9 cellular contexts compared by ENCODE assay signal in genomic region chr9:116154976-116155699, GRCh38. TPM values are rescaled to one million over a fixed set of nuclear protein-coding genes. Genes with fewer than 3 reads are reported as not detected.
DNase-seq lines count a peak whose midpoint lies in the region; ATAC-seq and TF ChIP-seq lines count a peak whose summit lies in the region.
"Had no signal": no experiment of that assay in that cellular context is flagged by ENCODE, and none has a peak within 500 bp of the region (broad histone marks: within the 10 kb centered on the region; RNA-seq: fewer than 3 reads in every experiment).

No MANE protein-coding gene starts in this region.

- no peak overlapping the region for H2AFZ ChIP-seq in SK-N-SH (ENCODE audit: low read depth)
- peak overlapping the region; percentile 23 for H2AFZ ChIP-seq in trophoblast cell (ENCODE audit: insufficient read depth, low read length, poor library complexity)

- no peak overlapping the region for H3K23ac ChIP-seq in trophoblast cell (ENCODE audit: low read length)

- no peak overlapping the region for H2BK5ac ChIP-seq in trophoblast cell (ENCODE audit: low read depth, low read length, poor library complexity)

- peak overlapping the region; percentile 3 for H4K8ac ChIP-seq in trophoblast cell (ENCODE audit: low read depth, low read length)

- no peak overlapping the region for H4K91ac ChIP-seq in trophoblast cell (ENCODE audit: low read depth, low read length)

- H3K9ac ChIP-seq in SK-N-SH (peak overlapping the region; percentile 99), trophoblast cell (ENCODE audit: low read length) (peak overlapping the region; percentile 45)

- H3K4ac ChIP-seq in trophoblast cell (ENCODE audit: low read depth, low read length), result no peak overlapping the region

- POLR2A ChIA-PET in SK-N-SH (lab: Yijun Ruan, JAX), result no interaction called here

- no peak overlapping the region for H3K18ac ChIP-seq in trophoblast cell (ENCODE audit: low read length)

- CTCF ChIA-PET in SK-N-SH (lab: Yijun Ruan, JAX), result interaction anchor here (0.6 to 4.1 kb wide), 7 partner anchors 9 to 561 kb away, joined by 3 to 35 read pairs (median 4); no protein-coding TSS in a partner anchor

- peak overlapping the region; percentile 53 to 94 for H3K27ac ChIP-seq in SK-N-SH (ENCODE audit: low read depth in 2 of 2, low read length in 1 of 2)
- H3K27ac ChIP-seq in trophoblast cell (ENCODE audit: low read depth, low read length), result no peak overlapping the region

- H2BK120ac ChIP-seq in trophoblast cell (ENCODE audit: insufficient read depth, low read length, poor library complexity), result no peak overlapping the region

- TF ChIP-seq CTCF in SK-N-SH (IDR thresholded peaks at IDR 0.05), result no peak
- no peak for TF ChIP-seq CTCF in foreskin fibroblast (IDR thresholded peaks at IDR 0.05; ENCODE audit: low read depth, low read length)

- no peak for ATAC-seq in HG03457 (IDR thresholded peaks at IDR 0.05; ENCODE audit: unreplicated experiment)

- 3% methylated on average over 20 of the region's 27 CpGs for WGBS in SK-N-SH (ENCODE audit: low lambda C conversion rate)
- no CpG with 5 or more reads among the region's 27 CpGs for WGBS in trophoblast cell (ENCODE audit: extremely low coverage, insufficient coverage, insufficient read length)

- H3K4me2 ChIP-seq in SK-N-SH, result peak overlapping the region; percentile 91
- peak overlapping the region; percentile 89 for H3K4me2 ChIP-seq in trophoblast cell (ENCODE audit: low read length)

- no peak for TF ChIP-seq RAD21 in SK-N-SH (IDR thresholded peaks at IDR 0.05; ENCODE audit: low read length)

- DNase-seq in EH (ENCODE audit: low read depth), result peak; percentile 75
- peak; percentile 39 for DNase-seq in SK-N-SH
- peak in 1 of 2 donors; percentile 67 for DNase-seq in foreskin fibroblast
- no peak for DNase-seq in trophoblast cell
- no peak for DNase-seq in SIG-M5 (lab: John Stamatoyannopoulos, UW)
- no peak for DNase-seq in NCI-H2107 (lab: John Stamatoyannopoulos, UW)
- no peak for DNase-seq in OCI-M2 (lab: John Stamatoyannopoulos, UW; ENCODE audit: unreplicated experiment)
- DNase-seq: NCI-H345 had no signal

- H3K9me3 ChIP-seq in SK-N-SH (no peaks in the 10 kb centered on the region), trophoblast cell (ENCODE audit: insufficient read depth, low read depth, low read length) (peaks cover 2% of the 10 kb centered on the region)

- H4K20me1 ChIP-seq in SK-N-SH (ENCODE audit: insufficient read depth), result peaks cover 17% of the 10 kb centered on the region

- H3F3A ChIP-seq in SK-N-SH (replicated peaks; ENCODE audit: insufficient read depth), result peaks cover 46% of the 10 kb centered on the region

- TF ChIP-seq EP300 in SK-N-SH (IDR thresholded peaks at IDR 0.05; ENCODE audit: borderline replicate concordance in 1 of 2, low read depth in 1 of 2, low read length in 1 of 2), result no peak

- no peaks in the 10 kb centered on the region for H3K27me3 ChIP-seq in SK-N-SH (ENCODE audit: insufficient read depth)
- H3K27me3 ChIP-seq in trophoblast cell (ENCODE audit: insufficient read depth, low read length), result peaks cover 18% of the 10 kb centered on the region

- H3K79me1 ChIP-seq in trophoblast cell (ENCODE audit: low read length), result peaks cover 7% of the 10 kb centered on the region

- H2AK5ac ChIP-seq in trophoblast cell (ENCODE audit: low read length), result no peak overlapping the region

- H3K36me3 ChIP-seq in SK-N-SH (replicated peaks in 1 of 2; ENCODE audit: control insufficient read depth in 1 of 2, insufficient read depth in 2 of 2, low read length in 1 of 2) (peaks cover 0 to 25% of the 10 kb centered on the region in 2 experiments), trophoblast cell (ENCODE audit: control insufficient read depth in 1 of 2, insufficient read depth in 2 of 2, low read length in 2 of 2) (no peaks in the 10 kb centered on the region)

- no peak overlapping the region for H3K14ac ChIP-seq in trophoblast cell (ENCODE audit: low read length)

- H3K4me3 ChIP-seq in SK-N-SH (ENCODE audit: low read depth in 2 of 2, low read length in 1 of 2), result peak overlapping the region; percentile 75 to 80
- peak overlapping the region; percentile 80 to 83 for H3K4me3 ChIP-seq in foreskin fibroblast (ENCODE audit: low read depth in 1 of 2, low read length in 2 of 2)
- peak overlapping the region; percentile 78 for H3K4me3 ChIP-seq in trophoblast cell (ENCODE audit: low read depth, low read length)

- H3K79me2 ChIP-seq in SK-N-SH (ENCODE audit: insufficient read depth) (peaks cover 62% of the 10 kb centered on the region), trophoblast cell (ENCODE audit: control insufficient read depth, insufficient read depth, low read length, poor library complexity) (no peaks in the 10 kb centered on the region)

- H3K4me1 ChIP-seq in SK-N-SH (ENCODE audit: control insufficient read depth in 1 of 2, insufficient read depth in 2 of 2, low read depth in 1 of 2, low read length in 1 of 2) (peaks cover 19 to 27% of the 10 kb centered on the region in 2 experiments), trophoblast cell (ENCODE audit: control insufficient read depth in 1 of 2, insufficient read depth in 2 of 2, low read length in 2 of 2) (peaks cover 4 to 9% of the 10 kb centered on the region in 2 experiments)

- H2BK12ac ChIP-seq in trophoblast cell (ENCODE audit: low read length), result no peak overlapping the region

- H4K12ac ChIP-seq in trophoblast cell (ENCODE audit: low read depth, low read length), result no peak overlapping the region

- H3K9me2 ChIP-seq in SK-N-SH, result no peaks in the 10 kb centered on the region

TF ChIP-seq in SK-N-SH, 30 proteins besides CTCF, POLR2A, EP300 and RAD21:
- peak; percentile 12; the same call in 1 of the 2 replicates for TF ChIP-seq SIN3A (IDR thresholded peaks at IDR 0.05; ENCODE audit: borderline replicate concordance, low read depth, low read length)
- TF ChIP-seq GATA2 (CRISPR knock-in tag; IDR thresholded peaks at IDR 0.05), result no peak
- TF ChIP-seq NFIC (IDR thresholded peaks at IDR 0.05; ENCODE audit: borderline replicate concordance), result no peak
- TF ChIP-seq TCF12 (IDR thresholded peaks at IDR 0.05), result peak; percentile 18; the same call in 1 of the 2 replicates
- peak; percentile 38; the same call in 1 of the 2 replicates for TF ChIP-seq TAF1 (IDR thresholded peaks at IDR 0.05; ENCODE audit: borderline replicate concordance, low read depth, low read length)
- peak; percentile 12 for TF ChIP-seq POLR2AphosphoS5 (IDR thresholded peaks at IDR 0.05; ENCODE audit: low read depth, low read length)
- no peak for TF ChIP-seq FOXJ3 (CRISPR knock-in tag; IDR thresholded peaks at IDR 0.05)
TF ChIP-seq in SK-N-SH: peak in this region for 4.

RNA-seq across cellular contexts. Expression of gene PAPPA, which starts 1.5 kb away (rescaled TPM):
- polyA plus RNA-seq in SK-N-SH (2012; rRNA removed), result 44.5 and 45.1 TPM in 2 replicates
- polyA plus RNA-seq in SK-N-SH (2012; cell fraction: cytosol; rRNA removed), result 31.9 and 38.4 TPM in 2 replicates
- polyA plus RNA-seq in SK-N-SH (2012; cell fraction: nucleus; rRNA removed), result 44.9 and 75.9 TPM in 2 replicates
- 6.3 and 8.5 TPM in 2 replicates for polyA plus RNA-seq in trophoblast cell (2013)

Comparison
In these comparisons a context has a peak if more than half of its experiments do, and no peak if none do; other contexts are left out.
1. DNase-seq: peak in EH (single experiment) and SK-N-SH (single experiment); none in trophoblast cell (0 of 2), SIG-M5 (single experiment), NCI-H2107 (single experiment) and OCI-M2 (single experiment).
2. Peak in every context shown above with its lines, with median percentiles within 50 percentile points of each other: H3K4me3 ChIP-seq.